15 cellular contexts compared by ENCODE assay signal in the genomic region with DNA sequence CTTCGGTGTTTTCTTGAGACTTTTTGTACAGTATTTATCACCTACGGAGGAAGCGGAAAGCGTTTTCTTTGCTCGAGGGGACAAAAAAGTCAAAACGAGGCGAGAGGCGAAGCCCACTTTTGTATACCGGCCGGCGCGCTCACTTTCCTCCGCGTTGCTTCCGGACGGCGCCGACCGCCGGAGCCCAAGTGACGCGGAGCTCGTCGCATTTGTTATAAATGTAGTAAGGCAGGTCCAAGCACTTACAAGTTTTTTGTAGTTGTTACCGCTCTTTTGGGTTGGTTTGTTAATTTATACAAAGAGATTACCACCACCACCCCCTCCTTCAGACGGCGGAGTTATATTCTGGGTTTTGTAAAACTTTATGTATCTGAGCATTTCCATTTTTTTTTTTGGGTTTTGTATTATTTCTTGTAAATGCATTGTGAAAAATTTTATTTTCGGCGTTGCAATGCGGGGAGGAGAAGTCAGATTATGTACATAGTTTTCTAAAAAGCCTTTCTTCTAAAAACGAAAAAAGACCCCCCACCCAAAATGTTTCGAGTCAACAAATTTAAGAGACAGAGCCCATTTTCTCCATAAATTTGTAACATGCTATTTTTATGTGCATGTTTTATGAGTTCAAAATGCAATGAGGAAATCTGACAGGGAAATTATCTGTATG. TPM values are rescaled to one million over a fixed set of nuclear protein-coding genes. Genes with fewer than 3 reads are reported as not detected.
DNase-seq lines count a peak whose midpoint lies in the region; ATAC-seq and TF ChIP-seq lines count a peak whose summit lies in the region.
"Had no signal": no experiment of that assay in that cellular context is flagged by ENCODE, and none has a peak within 500 bp of the region (broad histone marks: within the 10 kb centered on the region; RNA-seq: fewer than 3 reads in every experiment).

No MANE protein-coding gene starts in this region.

- H3K36me3 ChIP-seq in neuron (ENCODE audit: insufficient read depth, low read length) = peaks cover 12% of the 10 kb centered on the region
- H3K36me3 ChIP-seq: thyroid gland had no signal

- H3K4me1 Mint-ChIP-seq in chondrocyte (ENCODE audit: low read depth) = peaks cover 21% of the 10 kb centered on the region

- H3K9me3 ChIP-seq in neuron (ENCODE audit: low read length) = no peaks in the 10 kb centered on the region
- H3K9me3 ChIP-seq: body of pancreas, thyroid gland had no signal

- H3K4me3 Mint-ChIP-seq in chondrocyte (ENCODE audit: unreplicated experiment) = peak overlapping the region; percentile 29

- H3K36me3 Mint-ChIP-seq in chondrocyte (ENCODE audit: low read depth) = peaks cover 2% of the 10 kb centered on the region

- H3K9me3 Mint-ChIP-seq in chondrocyte (ENCODE audit: low read depth) = no peaks in the 10 kb centered on the region

- H3K4me3 ChIP-seq in neuron (ENCODE audit: low read length) = peak overlapping the region; percentile 99
- H3K4me3 ChIP-seq: body of pancreas, thyroid gland had no signal

- no peaks in the 10 kb centered on the region for H3K27me3 ChIP-seq in neuron (ENCODE audit: insufficient read depth, low read length)

- no peak for ATAC-seq in GM18867 (IDR thresholded peaks at IDR 0.05; ENCODE audit: unreplicated experiment)
- ATAC-seq: body of pancreas, right cardiac atrium had no signal

- H3K4me1 ChIP-seq in neuron (ENCODE audit: insufficient read depth, low read length) = peaks cover 32% of the 10 kb centered on the region

- no peak overlapping the region for H2AFZ ChIP-seq in neuron (ENCODE audit: low read depth, low read length)

- DNase-seq in NCI-H1436 (lab: John Stamatoyannopoulos, UW) (peak; percentile 26), NCI-H1436 treated with DMSO at 0.1 percent for 48 hours (lab: John Stamatoyannopoulos, UW) (no peak), NCI-H1105 (lab: John Stamatoyannopoulos, UW) (peak; percentile 49), chondrocyte (ENCODE audit: low spot score) (no peak), T1000 (lab: John Stamatoyannopoulos, UW) (no peak)
- no peak for DNase-seq in stimulated activated CD4-positive, alpha-beta T cell treated with anti-CD3 and anti-CD28 coated beads, Interleukin-15, amount 100 ng/mL, for 24 hours
- DNase-seq: body of pancreas, hippocampal formation, NCI-H146, right cardiac atrium, thyroid gland had no signal

- H3K27ac Mint-ChIP-seq in chondrocyte (ENCODE audit: unreplicated experiment) = no peak overlapping the region

- TF ChIP-seq CTCF in chondrocyte (IDR thresholded peaks at IDR 0.05) = no peak

- peaks cover 58% of the 10 kb centered on the region for H3K27me3 Mint-ChIP-seq in chondrocyte (ENCODE audit: low read depth)

RNA-seq across cellular contexts. Expression of a gene that starts 2.2 kb away (rescaled TPM):
- not detected in 3 replicates for total RNA-seq in chondrocyte
- total RNA-seq: body of pancreas, epithelial cell of proximal tubule, mesenteric fat pad, right cardiac atrium had no signal

Comparison
In these comparisons a context has a peak if more than half of its experiments do, and no peak if none do; other contexts are left out.
1. DNase-seq: peak in NCI-H1436 (single experiment) and NCI-H1105 (single experiment); none in NCI-H1436 treated with DMSO at 0.1 percent for 48 hours (single experiment), chondrocyte (single experiment), T1000 (single experiment) and stimulated activated CD4-positive, alpha-beta T cell treated with anti-CD3 and anti-CD28 coated beads, Interleukin-15, amount 100 ng/mL, for 24 hours (single experiment).